24 cellular contexts compared by ENCODE assay signal in genomic region chr5:9597322-9597721, GRCh38. TPM values are rescaled to one million over a fixed set of nuclear protein-coding genes. Genes with fewer than 3 reads are reported as not detected.
"Had no signal": no experiment of that assay in that cellular context is flagged by ENCODE, and none has a peak within 500 bp of the region (broad histone marks: within the 10 kb centered on the region; RNA-seq: fewer than 3 reads in every experiment).

No MANE protein-coding gene starts in this region.

RNA-seq across cellular contexts. Expression of gene TAS2R1, which starts 32.8 kb away (rescaled TPM):
- total RNA-seq: activated CD4-positive, alpha-beta memory T cell treated with anti-CD3 and anti-CD28 coated beads for 36 hours; activated CD4-positive, alpha-beta T cell treated with anti-CD3 and anti-CD28 coated beads for 36 hours; activated CD4-positive, alpha-beta T cell treated with anti-CD3 and anti-CD28 coated beads, Interleukin-2, amount 10 ng/mL, durations not matched to agents 24 days and 14 days; activated CD8-positive, alpha-beta memory T cell treated with anti-CD3 and anti-CD28 coated beads for 36 hours; activated CD8-positive, alpha-beta memory T cell treated with anti-CD3 and anti-CD28 coated beads, Interleukin-2, amount 10 ng/mL, durations not matched to agents 7 days and 5 days; activated CD8-positive, alpha-beta T cell treated with anti-CD3 and anti-CD28 coated beads, Interleukin-2, amount 10 ng/mL, durations not matched to agents 7 days and 5 days; activated naive CD4-positive, alpha-beta T cell treated with anti-CD3 and anti-CD28 coated beads for 36 hours; activated naive CD8-positive, alpha-beta T cell treated with anti-CD3 and anti-CD28 coated beads for 36 hours; activated T-helper 1 cell treated with anti-CD3 and anti-CD28 coated beads, Interleukin-12 subunit alpha, Interleukin-12 subunit beta, Interleukin-2, Interleukin-4 antibody, amounts not matched to agents 30 ng/mL and 10 ng/mL and 1 ng/mL, durations not matched to agents 14 hours and 24 hours and 36 hours; activated T-helper 2 cell treated with anti-CD3 and anti-CD28 coated beads, Interferon-gamma antibody, Interleukin-2, Interleukin-4, amounts not matched to agents 10 μg/mL and 5 μg/mL and 100 μg/mL, durations not matched to agents 14 hours and 24 hours and 36 hours; adrenal gland; aorta; body of pancreas; breast epithelium; cardiac muscle cell; colonic mucosa; dermis microvascular lymphatic vessel endothelial cell; endothelial cell of umbilical vein; esophagus squamous epithelium; fibroblast of lung; gastroesophageal sphincter; glomerular endothelial cell; T-helper 1 cell treated with Interleukin-12 subunit alpha and Interleukin-12 subunit beta and Interleukin-4 antibody, amounts not matched to agents 30 ng/mL and 1 ng/mL, for 36 hours had no signal
- polyA plus RNA-seq: adrenal gland, aorta, cardiac muscle cell, endothelial cell of umbilical vein, esophagus had no signal

RNA-seq across cellular contexts. Expression of gene SEMA5A, which starts 51.4 kb away (rescaled TPM):
- total RNA-seq: activated CD4-positive, alpha-beta T cell treated with anti-CD3 and anti-CD28 coated beads, Interleukin-2, amount 10 ng/mL, durations not matched to agents 24 days and 14 days; activated CD8-positive, alpha-beta memory T cell treated with anti-CD3 and anti-CD28 coated beads for 36 hours; activated CD8-positive, alpha-beta T cell treated with anti-CD3 and anti-CD28 coated beads, Interleukin-2, amount 10 ng/mL, durations not matched to agents 7 days and 5 days; activated naive CD4-positive, alpha-beta T cell treated with anti-CD3 and anti-CD28 coated beads for 36 hours; activated naive CD8-positive, alpha-beta T cell treated with anti-CD3 and anti-CD28 coated beads for 36 hours; activated T-helper 1 cell treated with anti-CD3 and anti-CD28 coated beads, Interleukin-12 subunit alpha, Interleukin-12 subunit beta, Interleukin-2, Interleukin-4 antibody, amounts not matched to agents 30 ng/mL and 10 ng/mL and 1 ng/mL, durations not matched to agents 14 hours and 24 hours and 36 hours had no signal
